8 cellular contexts compared by ENCODE assay signal in the genomic region with DNA sequence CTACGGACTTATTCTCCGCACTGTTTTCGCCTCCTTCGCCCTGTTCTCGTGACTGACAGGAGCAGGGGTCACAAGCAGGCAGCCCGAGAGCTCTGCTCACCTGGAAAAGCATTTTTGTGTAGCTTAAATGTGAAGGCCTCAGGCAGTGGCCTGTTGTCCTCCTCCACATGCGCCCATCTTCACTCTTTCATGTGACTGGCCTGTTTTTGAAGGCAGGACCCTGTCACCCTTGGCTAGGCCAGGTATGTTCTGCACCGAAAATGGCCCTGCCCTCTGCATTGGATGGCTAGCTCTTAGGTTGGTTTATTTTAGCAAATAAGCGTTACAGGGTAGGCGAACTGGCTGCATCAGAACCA. TPM values are rescaled to one million over a fixed set of nuclear protein-coding genes. Genes with fewer than 3 reads are reported as not detected.
A peak's percentile ranks its signal among the peaks of the same experiment; 100 is the strongest.
DNase-seq lines count a peak whose midpoint lies in the region; ATAC-seq, FAIRE-seq and TF ChIP-seq lines count a peak whose summit lies in the region.

No MANE protein-coding gene starts in this region.

- peak; percentile 6 for DNase-seq in activated CD4-positive, alpha-beta T cell treated with anti-CD3 and anti-CD28 coated beads for 36 hours
- DNase-seq in activated CD4-positive, alpha-beta T cell treated with anti-CD3 and anti-CD28 coated beads for 48 hours, result no peak
- DNase-seq in GM12878 (ENCODE audit: low read depth, low spot score) (no peak), left lung (no peak), thyroid gland (peak; percentile 51 to 65), frontal cortex (ENCODE audit: low spot score in 2 of 2) (no peak)
- DNase-seq in activated CD4-positive, alpha-beta T cell treated with anti-CD3 and anti-CD28 coated beads for 1 hour, result no peak

- RAD21 ChIA-PET in GM12878 (lab: Charles Lee; ENCODE audit: unreplicated experiment), result no interaction called here

- SMC1A ChIA-PET in GM12878 (lab: Charles Lee; ENCODE audit: uncharacterized antibody, unreplicated experiment), result interaction anchor here (0.5 to 0.7 kb wide), 3 partner anchors 37 to 1151 kb away, joined by 3 read pairs; no protein-coding TSS in a partner anchor

- H3K4me2 ChIP-seq in GM12878 (ENCODE audit: control insufficient read depth, insufficient read depth), result peak overlapping the region; percentile 82

- FAIRE-seq in GM12878 (lab: Jason Lieb, UNC), result no peak
- FAIRE-seq in frontal cortex (lab: Jason Lieb, UNC), result no peak

- TF ChIP-seq POLR2A in GM12878 (IDR thresholded peaks at IDR 0.05; ENCODE audit: low read depth, low read length) (no peak), thyroid gland (IDR thresholded peaks at IDR 0.05) (no peak)

- intact Hi-C loops in activated CD4-positive, alpha-beta T cell treated with anti-CD3 and anti-CD28 coated beads for 36 hours (cut with DNase I, micrococcal nuclease), result loop anchor here in 1 of 2 experiments (1.0 kb wide), 1 partner anchor 122 kb away; a partner anchor contains a TSS
- intact Hi-C loops in GM12878 (cut with micrococcal nuclease; ENCODE audit: unreplicated experiment) (no loop called here), left lung (cut with DNase I) (no loop called here), thyroid gland (cut with DNase I) (no loop called here)

- H3K9me3 Mint-ChIP-seq in activated CD4-positive, alpha-beta T cell treated with anti-CD3 and anti-CD28 coated beads for 36 hours (ENCODE audit: low read depth), result peaks cover 7% of the 10 kb centered on the region

- no peaks in the 10 kb centered on the region for H3K36me3 Mint-ChIP-seq in activated CD4-positive, alpha-beta T cell treated with anti-CD3 and anti-CD28 coated beads for 36 hours (ENCODE audit: low read depth)

- H3K27me3 ChIP-seq in GM12878 (replicated peaks in 1 of 2; ENCODE audit: control insufficient read depth in 2 of 2, insufficient read depth in 2 of 2, low read length in 1 of 2) (no peaks in the 10 kb centered on the region), left lung (no peaks in the 10 kb centered on the region), thyroid gland (no peaks in the 10 kb centered on the region)

- no peaks in the 10 kb centered on the region for H3K27me3 Mint-ChIP-seq in activated CD4-positive, alpha-beta T cell treated with anti-CD3 and anti-CD28 coated beads for 36 hours

- no peaks in the 10 kb centered on the region for H3K36me3 ChIP-seq in GM12878 (ENCODE audit: control insufficient read depth in 2 of 2, insufficient read depth in 2 of 2, low read length in 1 of 2)
- H3K36me3 ChIP-seq in left lung, result no peaks in the 10 kb centered on the region
- H3K36me3 ChIP-seq in thyroid gland, result no peaks in the 10 kb centered on the region

- H3K9ac ChIP-seq in GM12878 (ENCODE audit: control insufficient read depth, insufficient read depth, low read length), result peak overlapping the region; percentile 71

- ATAC-seq in activated CD4-positive, alpha-beta T cell treated with anti-CD3 and anti-CD28 coated beads for 36 hours, result no peak
- ATAC-seq in GM12878 (no peak), left lung (peak; percentile 3), GM18519 (IDR thresholded peaks at IDR 0.05; ENCODE audit: low FRiP score, unreplicated experiment) (no peak)

- TF ChIP-seq EP300 in GM12878 (IDR thresholded peaks at IDR 0.05; ENCODE audit: borderline replicate concordance in 1 of 2, control insufficient read depth in 1 of 2, low read depth in 2 of 2, low read length in 2 of 2), result no peak

- CTCF ChIA-PET in activated CD4-positive, alpha-beta T cell treated with anti-CD3 and anti-CD28 coated beads for 36 hours (lab: Charles Lee), result no interaction called here
- CTCF ChIA-PET in GM12878 (lab: Yijun Ruan, JAX), result no interaction called here

- POLR2A ChIA-PET in activated CD4-positive, alpha-beta T cell treated with anti-CD3 and anti-CD28 coated beads for 36 hours (lab: Charles Lee), result no interaction called here
- POLR2A ChIA-PET in GM12878 (lab: Charles Lee), result no interaction called here

- peaks cover 6% of the 10 kb centered on the region for H3K4me1 Mint-ChIP-seq in activated CD4-positive, alpha-beta T cell treated with anti-CD3 and anti-CD28 coated beads for 36 hours

- H3K4me1 ChIP-seq in GM12878 (ENCODE audit: control insufficient read depth, insufficient read depth, low read length) (0 out of 2 replicates have a peak, but pooled peaks cover 3% of the 10 kb centered on the region), left lung (peaks cover 19 to 26% of the 10 kb centered on the region in 2 donors), thyroid gland (peaks cover 22 to 31% of the 10 kb centered on the region in 2 donors)

- no peaks in the 10 kb centered on the region for H4K20me1 ChIP-seq in GM12878 (ENCODE audit: control insufficient read depth, insufficient read depth)

- H3K4me3 Mint-ChIP-seq in activated CD4-positive, alpha-beta T cell treated with anti-CD3 and anti-CD28 coated beads for 36 hours, result peak overlapping the region; percentile 75

- TF ChIP-seq CTCF in GM12878 (IDR thresholded peaks at IDR 0.05 in 2 of 3, conservative IDR thresholded peaks at IDR 0.05 in 1 of 3; ENCODE audit: control insufficient read depth in 2 of 3, extremely low read depth in 1 of 3, insufficient read depth in 1 of 3, low read depth in 3 of 3, low read length in 3 of 3) (no peak), left lung (IDR thresholded peaks at IDR 0.05) (no peak), thyroid gland (IDR thresholded peaks at IDR 0.05) (no peak)

- no peaks in the 10 kb centered on the region for H3K79me2 ChIP-seq in GM12878 (ENCODE audit: control insufficient read depth, insufficient read depth, low read length)

- TSS peak; percentile 63 for BruUV-seq in GM12878 (replicated peaks; lab: Mats Ljungman, UMichigan)

- H2AFZ ChIP-seq in GM12878 (ENCODE audit: control insufficient read depth, low read depth, low read length), result peak overlapping the region; percentile 75

- peak overlapping the region; percentile 97 for H3K4me3 ChIP-seq in GM12878
- H3K4me3 ChIP-seq in left lung, result peak overlapping the region; percentile 65 to 89
- peak overlapping the region in 2 of 3 donors; percentile 65 to 76 for H3K4me3 ChIP-seq in thyroid gland (replicated peaks in 1 of 3)

- no peak overlapping the region for H3K27ac ChIP-seq in GM12878 (ENCODE audit: control insufficient read depth, insufficient read depth)
- H3K27ac ChIP-seq in left lung, result peak overlapping the region; percentile 88 to 90
- H3K27ac ChIP-seq in thyroid gland, result peak overlapping the region; percentile 90 to 96 (median 93)

- in situ Hi-C loops in GM12878 (cut with MboI), result no loop called here

- TF ChIP-seq RAD21 in GM12878 (IDR thresholded peaks at IDR 0.05; ENCODE audit: insufficient read depth, low read depth, low read length), result no peak

- H3K27ac Mint-ChIP-seq in activated CD4-positive, alpha-beta T cell treated with anti-CD3 and anti-CD28 coated beads for 36 hours, result peak overlapping the region; percentile 72

- H3K9me3 ChIP-seq in GM12878 (replicated peaks; ENCODE audit: control insufficient read depth, insufficient read depth, low read length), result peaks cover 2% of the 10 kb centered on the region; the same call in 1 of the 3 replicates
- H3K9me3 ChIP-seq in left lung, result peaks cover 0 to 9% of the 10 kb centered on the region in 2 donors
- H3K9me3 ChIP-seq in thyroid gland, result no peaks in the 10 kb centered on the region

- WGBS in GM12878 (ENCODE audit: insufficient coverage, insufficient replicate concordance, low lambda C conversion rate, missing lambda C conversion rate), result 86% methylated on average over 10 of the region's 10 CpGs
- 53 to 57% methylated on average over 10 of the region's 10 CpGs for WGBS in thyroid gland, 2 donors

TF ChIP-seq in GM12878, 131 proteins besides CTCF, POLR2A, EP300 and RAD21:
- TF ChIP-seq, protein P1, sequence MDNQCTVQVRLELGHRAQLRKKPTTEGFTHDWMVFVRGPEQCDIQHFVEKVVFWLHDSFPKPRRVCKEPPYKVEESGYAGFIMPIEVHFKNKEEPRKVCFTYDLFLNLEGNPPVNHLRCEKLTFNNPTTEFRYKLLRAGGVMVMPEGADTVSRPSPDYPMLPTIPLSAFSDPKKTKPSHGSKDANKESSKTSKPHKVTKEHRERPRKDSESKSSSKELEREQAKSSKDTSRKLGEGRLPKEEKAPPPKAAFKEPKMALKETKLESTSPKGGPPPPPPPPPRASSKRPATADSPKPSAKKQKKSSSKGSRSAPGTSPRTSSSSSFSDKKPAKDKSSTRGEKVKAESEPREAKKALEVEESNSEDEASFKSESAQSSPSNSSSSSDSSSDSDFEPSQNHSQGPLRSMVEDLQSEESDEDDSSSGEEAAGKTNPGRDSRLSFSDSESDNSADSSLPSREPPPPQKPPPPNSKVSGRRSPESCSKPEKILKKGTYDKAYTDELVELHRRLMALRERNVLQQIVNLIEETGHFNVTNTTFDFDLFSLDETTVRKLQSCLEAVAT (IDR thresholded peaks at IDR 0.05), result peak; percentile 42
- no peak for TF ChIP-seq RB1 (IDR thresholded peaks at IDR 0.05; ENCODE audit: borderline replicate concordance)
- no peak for TF ChIP-seq POLR2AphosphoS5 (IDR thresholded peaks at IDR 0.05; ENCODE audit: low read length)

RNA-seq across cellular contexts. Expression of a gene that starts 0.6 kb away (rescaled TPM):
- 1 to 10 TPM; 6.2 to 7.4 TPM for total RNA-seq in activated CD4-positive, alpha-beta T cell treated with anti-CD3 and anti-CD28 coated beads for 36 hours
- 76.0 and 96.8 TPM in 2 replicates for total RNA-seq in GM12878 (2013; cell fraction: nucleolus; rRNA removed)
- total RNA-seq in GM12878 (2014; rRNA removed), result 8.9 and 11.0 TPM in 2 replicates
- total RNA-seq in GM12878 (2014; rRNA removed; fragmentation: Illumina TruSeq; extraction: Trizol), result 14.8 and 16.7 TPM in 2 replicates
- 7.4 and 8.2 TPM in 2 replicates for total RNA-seq in GM12878 (2021)
- 1.3 TPM for polyA plus RNA-seq in GM12878 (2011; ENCODE audit: low read depth)
- 10.3 and 14.5 TPM in 2 replicates for polyA plus RNA-seq in GM12878 (2011; rRNA removed)
- polyA plus RNA-seq in GM12878 (2011; cell fraction: cytosol; rRNA removed), result 2.5 and 2.6 TPM in 2 replicates
- polyA plus RNA-seq in GM12878 (2011; cell fraction: nucleus; rRNA removed), result 7.9 and 8.1 TPM in 2 replicates
- polyA plus RNA-seq in GM12878 (2012), result 2.5 and 2.8 TPM in 2 replicates
- 10.0 and 16.7 TPM in 2 replicates for polyA plus RNA-seq in GM12878 (2014; fragmentation: Illumina TruSeq; extraction: Trizol)
- 1 to 10 TPM; 1.7 to 2.1 TPM for polyA plus RNA-seq in GM12878 (2014; fragmentation: Nextera tagmentation; extraction: Ambion mirVana)
- polyA plus RNA-seq in GM12878 (2014; rRNA removed), result 3.3 and 5.2 TPM in 2 replicates
- polyA plus RNA-seq in GM12878 (2016; fragmentation: Nextera tagmentation; extraction: Ambion mirVana), result 1 to 10 TPM; 3.3 to 4.7 TPM
- polyA minus RNA-seq in GM12878 (2011; rRNA and poly(A)+ RNA removed), result 12.7 and 19.4 TPM in 2 replicates
- 4.9 and 12.5 TPM in 2 replicates for polyA minus RNA-seq in GM12878 (2011; cell fraction: cytosol; rRNA and poly(A)+ RNA removed)
- 15.0 and 27.1 TPM in 2 replicates for polyA minus RNA-seq in GM12878 (2011; cell fraction: nucleus; rRNA and poly(A)+ RNA removed)
- 10 to 100 TPM; 20.1 to 26.1 TPM for total RNA-seq in left lung
- total RNA-seq in thyroid gland, result 10 to 100 TPM; 53.9 to 81.7 (median 62.9) TPM
- 81.1 TPM for total RNA-seq in frontal cortex

Comparison
In these comparisons a context has a peak if more than half of its experiments do, and no peak if none do; other contexts are left out.
1. DNase-seq: peak in activated CD4-positive, alpha-beta T cell treated with anti-CD3 and anti-CD28 coated beads for 36 hours (single experiment) and thyroid gland (2 of 2); none in activated CD4-positive, alpha-beta T cell treated with anti-CD3 and anti-CD28 coated beads for 48 hours (single experiment), GM12878 (single experiment), left lung (0 of 2), activated CD4-positive, alpha-beta T cell treated with anti-CD3 and anti-CD28 coated beads for 1 hour (single experiment) and frontal cortex (0 of 2).
2. Peak in every context shown above with its lines, with median percentiles within 50 percentile points of each other: H3K4me3 ChIP-seq.